23 cellular contexts compared by ENCODE assay signal in genomic region chr15:36967929-36968328, GRCh38.
DNase-seq lines count a peak whose midpoint lies in the region; ATAC-seq, FAIRE-seq and TF ChIP-seq lines count a peak whose summit lies in the region.
"Had no signal": no experiment of that assay in that cellular context is flagged by ENCODE, and none has a peak within 500 bp of the region (broad histone marks: within the 10 kb centered on the region; RNA-seq: fewer than 3 reads in every experiment).

No MANE protein-coding gene starts in this region.

- H3K4me3 ChIP-seq in cardiac muscle cell (no peak overlapping the region), ectodermal cell (ENCODE audit: insufficient read depth, low read depth, low read length) (no peak overlapping the region), trophoblast cell (ENCODE audit: low read depth, low read length) (no peak overlapping the region), small intestine (ENCODE audit: low read depth in 1 of 2, low read length in 2 of 2) (no peak overlapping the region)
- H3K4me3 ChIP-seq: A549; BLaER1 treated with 17β-estradiol and CSF1 and Interleukin-3, amounts not matched to agents 10 nM and 100 nM had no signal

- H3K79me2 ChIP-seq in trophoblast cell (ENCODE audit: control insufficient read depth, insufficient read depth, low read length, poor library complexity), result no peaks in the 10 kb centered on the region

- no peak for TF ChIP-seq POLR2A in H54 (IDR thresholded peaks at IDR 0.05; ENCODE audit: low read depth, low read length)

- H3K18ac ChIP-seq in trophoblast cell (ENCODE audit: low read length), result no peak overlapping the region

- WGBS in ectodermal cell, 2 experiments, result 94 to 96% methylated on average over 4 of the region's 4 CpGs
- WGBS in trophoblast cell (ENCODE audit: extremely low coverage, insufficient coverage, insufficient read length), result no CpG with 5 or more reads among the region's 4 CpGs
- WGBS in small intestine, 3 donors, result 95 to 99% (median 98%) methylated on average over 4 of the region's 4 CpGs

- no peak for ATAC-seq in Right ventricle myocardium inferior
- ATAC-seq in activated T-cell treated with anti-CD3 and anti-CD28 coated beads, Interleukin-2, amount 50 U/mL, for 72 hours (replicated peaks in 1 of 2), result no peak
- ATAC-seq: A549; CD8-positive, alpha-beta T cell had no signal

- H3K4me1 ChIP-seq in cardiac muscle cell (ENCODE audit: low read depth) (peaks cover 55% of the 10 kb centered on the region), ectodermal cell (ENCODE audit: control insufficient read depth, insufficient read depth, low read length) (no peaks in the 10 kb centered on the region), trophoblast cell (ENCODE audit: control insufficient read depth in 1 of 2, insufficient read depth in 2 of 2, low read length in 2 of 2) (no peaks in the 10 kb centered on the region), small intestine (ENCODE audit: control insufficient read depth in 2 of 2, insufficient read depth in 1 of 2, low read depth in 1 of 2, low read length in 1 of 2) (no peaks in the 10 kb centered on the region)
- H3K4me1 ChIP-seq: A549; BLaER1 treated with 17β-estradiol and CSF1 and Interleukin-3, amounts not matched to agents 10 nM and 100 nM had no signal

- H2AK5ac ChIP-seq in trophoblast cell (ENCODE audit: low read length), result no peak overlapping the region

- no peak overlapping the region for H3K9ac ChIP-seq in trophoblast cell (ENCODE audit: low read length)
- H3K9ac ChIP-seq: BLaER1 treated with 17β-estradiol and CSF1 and Interleukin-3, amounts not matched to agents 10 nM and 100 nM had no signal

- H2BK120ac ChIP-seq in trophoblast cell (ENCODE audit: insufficient read depth, low read length, poor library complexity), result no peak overlapping the region

- no peak for TF ChIP-seq CTCF in cardiac muscle cell (IDR thresholded peaks at IDR 0.05; ENCODE audit: low read depth, low read length)

- DNase-seq in cardiac muscle cell (ENCODE audit: low read depth in 1 of 2, low spot score in 1 of 2) (no peak), Right ventricle myocardium inferior (ENCODE audit: missing footprints) (no peak), H54 (ENCODE audit: insufficient read length, low spot score) (no peak), trophoblast cell (no peak), small intestine (no peak)
- no peak for DNase-seq in activated T-cell treated with anti-CD3 and anti-CD28 coated beads, Interleukin-2, amount 50 U/mL, for 72 hours
- DNase-seq: AML-193; Caco-2; Calu3; CD4-positive, alpha-beta T cell; CD8-positive, alpha-beta T cell; DMS79 treated with DMSO at 0.1 percent for 48 hours; GF-D8 had no signal

- H3K36me3 Mint-ChIP-seq in activated T-cell treated with anti-CD3 and anti-CD28 coated beads, Interleukin-2, amount 50 U/mL, for 72 hours (ENCODE audit: insufficient read depth in 2 of 2), result no peaks in the 10 kb centered on the region
- H3K36me3 Mint-ChIP-seq: CD8-positive, alpha-beta T cell had no signal

- H3K27me3 Mint-ChIP-seq in activated T-cell treated with anti-CD3 and anti-CD28 coated beads, Interleukin-2, amount 50 U/mL, for 72 hours (ENCODE audit: low read depth), result peaks cover 7% of the 10 kb centered on the region
- H3K27me3 Mint-ChIP-seq: B cell; CD4-positive, alpha-beta T cell had no signal

- peak overlapping the region; percentile 95 for H3K23ac ChIP-seq in trophoblast cell (ENCODE audit: low read length)

- H3K4me1 Mint-ChIP-seq in activated T-cell treated with anti-CD3 and anti-CD28 coated beads, Interleukin-2, amount 50 U/mL, for 72 hours (ENCODE audit: low read depth), result no peaks in the 10 kb centered on the region
- H3K4me1 Mint-ChIP-seq: B cell had no signal

- H3K9me3 Mint-ChIP-seq in activated T-cell treated with anti-CD3 and anti-CD28 coated beads, Interleukin-2, amount 50 U/mL, for 72 hours, result peaks cover 0 to 2% of the 10 kb centered on the region in 2 donors
- H3K9me3 Mint-ChIP-seq: CD4-positive, alpha-beta T cell; CD8-positive, alpha-beta T cell had no signal

- H3K27ac Mint-ChIP-seq in activated T-cell treated with anti-CD3 and anti-CD28 coated beads, Interleukin-2, amount 50 U/mL, for 72 hours, result no peak overlapping the region
- H3K27ac Mint-ChIP-seq: B cell; CD4-positive, alpha-beta T cell; CD8-positive, alpha-beta T cell had no signal

- peaks cover 15% of the 10 kb centered on the region for H3K36me3 ChIP-seq in cardiac muscle cell
- H3K36me3 ChIP-seq in ectodermal cell (ENCODE audit: control insufficient read depth, insufficient read depth, low read length), result peaks cover 22% of the 10 kb centered on the region
- no peaks in the 10 kb centered on the region for H3K36me3 ChIP-seq in trophoblast cell (ENCODE audit: control insufficient read depth in 1 of 2, insufficient read depth in 2 of 2, low read length in 2 of 2)
- no peaks in the 10 kb centered on the region for H3K36me3 ChIP-seq in small intestine (ENCODE audit: control insufficient read depth in 2 of 2, insufficient read depth in 2 of 2, low read length in 2 of 2)
- H3K36me3 ChIP-seq: BLaER1 treated with 17β-estradiol and CSF1 and Interleukin-3, amounts not matched to agents 10 nM and 100 nM had no signal

- peak; percentile 15 for FAIRE-seq in H54 (lab: Jason Lieb, UNC)
- FAIRE-seq in small intestine (lab: Jason Lieb, UNC), result no peak
- FAIRE-seq: A549, D721Med, G401.6, GM12891, GM18507 had no signal

- H3K14ac ChIP-seq in trophoblast cell (ENCODE audit: low read length), result no peak overlapping the region

- intact Hi-C loops in Right ventricle myocardium inferior (cut with DNase I), result loop anchor here (5.0 kb wide), 1 partner anchor 41 kb away; no protein-coding TSS in a partner anchor

- no peaks in the 10 kb centered on the region for H3K27me3 ChIP-seq in cardiac muscle cell
- H3K27me3 ChIP-seq in ectodermal cell (ENCODE audit: control insufficient read depth, insufficient read depth, low read length, poor library complexity, severe bottlenecking), result no peaks in the 10 kb centered on the region
- H3K27me3 ChIP-seq in trophoblast cell (ENCODE audit: insufficient read depth, low read length), result no peaks in the 10 kb centered on the region
- no peaks in the 10 kb centered on the region for H3K27me3 ChIP-seq in small intestine (ENCODE audit: control insufficient read depth in 2 of 2, insufficient read depth in 2 of 2, low read length in 2 of 2)
- H3K27me3 ChIP-seq: BLaER1 treated with 17β-estradiol and CSF1 and Interleukin-3, amounts not matched to agents 10 nM and 100 nM had no signal

- H3K4ac ChIP-seq in trophoblast cell (ENCODE audit: low read depth, low read length), result no peak overlapping the region

- no peak overlapping the region for H3K4me2 ChIP-seq in trophoblast cell (ENCODE audit: low read length)
- H3K4me2 ChIP-seq: A549; BLaER1 treated with 17β-estradiol and CSF1 and Interleukin-3, amounts not matched to agents 10 nM and 100 nM had no signal

- no peak overlapping the region for H2BK5ac ChIP-seq in trophoblast cell (ENCODE audit: low read depth, low read length, poor library complexity)

- H2BK12ac ChIP-seq in trophoblast cell (ENCODE audit: low read length), result no peak overlapping the region

- no peak overlapping the region for H4K91ac ChIP-seq in trophoblast cell (ENCODE audit: low read depth, low read length)

- H4K8ac ChIP-seq in trophoblast cell (ENCODE audit: low read depth, low read length), result no peak overlapping the region

- no peak overlapping the region for H3K4me3 Mint-ChIP-seq in activated T-cell treated with anti-CD3 and anti-CD28 coated beads, Interleukin-2, amount 50 U/mL, for 72 hours
- H3K4me3 Mint-ChIP-seq: B cell; CD4-positive, alpha-beta T cell; CD8-positive, alpha-beta T cell had no signal

- H3K27ac ChIP-seq in cardiac muscle cell (peak overlapping the region; percentile 78), ectodermal cell (ENCODE audit: insufficient read depth, low read depth, low read length, poor library complexity, severe bottlenecking) (peak overlapping the region; percentile 44), trophoblast cell (ENCODE audit: low read depth, low read length) (no peak overlapping the region), small intestine (ENCODE audit: low read depth in 1 of 2, low read length in 1 of 2) (no peak overlapping the region)
- H3K27ac ChIP-seq: 22Rv1; A549; BLaER1 treated with 17β-estradiol and CSF1 and Interleukin-3, amounts not matched to agents 10 nM and 100 nM; C4-2B had no signal

- H3K9me3 ChIP-seq in cardiac muscle cell (ENCODE audit: low read depth) (no peaks in the 10 kb centered on the region), ectodermal cell (ENCODE audit: control insufficient read depth, low read length) (peaks cover 3% of the 10 kb centered on the region), trophoblast cell (ENCODE audit: insufficient read depth, low read depth, low read length) (no peaks in the 10 kb centered on the region), small intestine (ENCODE audit: control insufficient read depth, low read depth) (no peaks in the 10 kb centered on the region)
- H3K9me3 ChIP-seq: A549; BLaER1 treated with 17β-estradiol and CSF1 and Interleukin-3, amounts not matched to agents 10 nM and 100 nM; Caco-2 had no signal

- no peak overlapping the region for H4K12ac ChIP-seq in trophoblast cell (ENCODE audit: low read depth, low read length)

- no peaks in the 10 kb centered on the region for H3K79me1 ChIP-seq in trophoblast cell (ENCODE audit: low read length)

- H2AFZ ChIP-seq in trophoblast cell (ENCODE audit: insufficient read depth, low read length, poor library complexity), result no peak overlapping the region

Comparison
In these comparisons a context has a peak if more than half of its experiments do, and no peak if none do; other contexts are left out.
1. H3K27ac ChIP-seq: peak in cardiac muscle cell (single experiment) and ectodermal cell (single experiment); none in trophoblast cell (single experiment) and small intestine (0 of 2).